8 cellular contexts compared by ENCODE assay signal in genomic region chr1:16514107-16515055, GRCh38. TPM values are rescaled to one million over a fixed set of nuclear protein-coding genes. Genes with fewer than 3 reads are reported as not detected.
A peak's percentile ranks its signal among the peaks of the same experiment; 100 is the strongest.
DNase-seq lines count a peak whose midpoint lies in the region; ATAC-seq and TF ChIP-seq lines count a peak whose summit lies in the region.
"Not testable (repeated sequence)": the region's sequence is repeated elsewhere in the genome, so short reads cannot be mapped to it uniquely, and the experiment has no call there.

Gene RNU1-1 (minus strand): TSS chr1:16514285.

- TF ChIP-seq CTCF in left lung (IDR thresholded peaks at IDR 0.05); upper lobe of left lung (IDR thresholded peaks at IDR 0.05): not testable (repeated sequence)

- peak; percentile 25 for DNase-seq in NCI-H1436 treated with DMSO at 0.1 percent for 48 hours (lab: John Stamatoyannopoulos, UW)
- DNase-seq in SK-N-DZ (ENCODE audit: low spot score): peak; percentile 87
- peak; percentile 85 to 89 for DNase-seq in activated T-cell treated with anti-CD3 and anti-CD28 coated beads, Interleukin-2, amount 50 U/mL, for 48 hours
- peak; percentile 86 to 92 for DNase-seq in left lung
- DNase-seq in upper lobe of left lung: peak; percentile 36 to 89

- H3K27me3 ChIP-seq in endocrine pancreas (ENCODE audit: control insufficient read depth, insufficient read depth, low read length); skeletal muscle satellite cell (ENCODE audit: control insufficient read depth, insufficient read depth, low read length); upper lobe of left lung: not testable (repeated sequence)
- peaks cover 0 to 18% of the 10 kb centered on the region in 2 donors for H3K27me3 ChIP-seq in left lung

- TF ChIP-seq EP300 in upper lobe of left lung (IDR thresholded peaks at IDR 0.05): not testable (repeated sequence)

- not testable (repeated sequence) for H3K4me1 ChIP-seq in endocrine pancreas (ENCODE audit: control insufficient read depth, insufficient read depth, low read length); left lung; skeletal muscle satellite cell (ENCODE audit: control insufficient read depth, insufficient read depth, low read length); upper lobe of left lung

- H3K27ac ChIP-seq in left lung (peak within 1 kb of the TSS; percentile 85), upper lobe of left lung (peak within 1 kb of the TSS; percentile 75 to 88 (median 84))

- not testable (repeated sequence) for H3K9ac ChIP-seq in endocrine pancreas (ENCODE audit: control insufficient read depth, insufficient read depth, low read length)
- peak within 1 kb of the TSS; percentile 82 for H3K9ac ChIP-seq in skeletal muscle satellite cell (ENCODE audit: low read depth, low read length)

- not testable (repeated sequence) for H3K9me3 ChIP-seq in endocrine pancreas (ENCODE audit: control insufficient read depth, low read length); left lung; skeletal muscle satellite cell (replicated peaks; ENCODE audit: low read length); upper lobe of left lung

- ATAC-seq in left lung (peak; percentile 76), upper lobe of left lung (ENCODE audit: low FRiP score in 2 of 2) (peak in 1 of 2 donors; percentile 39)

- intact Hi-C loops in left lung (cut with DNase I): not testable (repeated sequence)

- TF ChIP-seq POLR2A in upper lobe of left lung (IDR thresholded peaks at IDR 0.05): peak in 1 of 4 donors; percentile 49

- H3K4me2 ChIP-seq in skeletal muscle satellite cell (ENCODE audit: low read length): peak within 1 kb of the TSS; percentile 79

- not testable (repeated sequence) for H3K36me3 ChIP-seq in endocrine pancreas (ENCODE audit: control insufficient read depth, insufficient read depth, low read length); left lung; skeletal muscle satellite cell (ENCODE audit: insufficient read depth, low read length); upper lobe of left lung

- 3 to 15% methylated on average over 4 to 27 of the region's 40 CpGs for WGBS in upper lobe of left lung, 2 donors

- H3K4me3 ChIP-seq in GM08714 (ENCODE audit: low read length) (peak within 1 kb of the TSS; percentile 48), endocrine pancreas (ENCODE audit: control insufficient read depth, insufficient read depth, low read length) (peak within 1 kb of the TSS; percentile 22), left lung (peak within 1 kb of the TSS; percentile 22 to 37), skeletal muscle satellite cell (ENCODE audit: low read length) (peak within 1 kb of the TSS; percentile 66), upper lobe of left lung (peak within 1 kb of the TSS in 3 of 4 donors; percentile 21 to 37 (median 29))

RNA-seq across cellular contexts. Expression of gene RNU1-1, which starts in this region (rescaled TPM):
- polyA plus RNA-seq in SK-N-DZ (2014; cell fraction: cytosol; rRNA removed): not detected in 2 replicates
- not detected in 2 replicates for polyA plus RNA-seq in SK-N-DZ (2014; cell fraction: nucleus; rRNA removed)
- total RNA-seq in left lung (1,000 to 10,000 TPM; 2,748 to 3,444 TPM), upper lobe of left lung (over 10,000 TPM in 1 of 6 donors, 1,000 to 10,000 TPM in 2, under 1 TPM in 3; under 0.01 to 14,413 (median 1,360) TPM)
- total RNA-seq in skeletal muscle satellite cell (2012; rRNA removed): under 0.01 TPM in 2 replicates

Comparison
In these comparisons a context has a peak if more than half of its experiments do, and no peak if none do; other contexts are left out.
1. DNase-seq: peak in every context shown above with its lines; median percentile 89 in left lung; 87 in SK-N-DZ; 87 in activated T-cell treated with anti-CD3 and anti-CD28 coated beads, Interleukin-2, amount 50 U/mL, for 48 hours; 62 in upper lobe of left lung; 25 in NCI-H1436 treated with DMSO at 0.1 percent for 48 hours.